29 cellular contexts compared by ENCODE assay signal in genomic region chr6:159915397-159915796, GRCh38. TPM values are rescaled to one million over a fixed set of nuclear protein-coding genes. Genes with fewer than 3 reads are reported as not detected.
"Had no signal": no experiment of that assay in that cellular context is flagged by ENCODE, and none has a peak within 500 bp of the region (broad histone marks: within the 10 kb centered on the region; RNA-seq: fewer than 3 reads in every experiment).

No MANE protein-coding gene starts in this region.

- H3K9me3 ChIP-seq: ascending aorta, esophagus muscularis mucosa, pancreas, psoas muscle, sigmoid colon, thyroid gland, upper lobe of left lung, vagina had no signal

- H3K4me3 ChIP-seq: ascending aorta, esophagus muscularis mucosa, pancreas, psoas muscle, sigmoid colon, thyroid gland, upper lobe of left lung, vagina had no signal

- H3K27me3 ChIP-seq: ascending aorta, pancreas, thyroid gland, upper lobe of left lung, vagina had no signal

- H3K36me3 ChIP-seq: ascending aorta, esophagus muscularis mucosa, pancreas, sigmoid colon, thyroid gland, upper lobe of left lung, vagina had no signal

- H3K4me1 ChIP-seq: ascending aorta, esophagus muscularis mucosa, pancreas, psoas muscle, sigmoid colon, thyroid gland, upper lobe of left lung, vagina had no signal

- ATAC-seq: effector memory CD8-positive, alpha-beta T cell; left ventricle myocardium superior; pancreas; psoas muscle; stimulated activated effector memory CD8-positive, alpha-beta T cell treated with anti-CD3 and anti-CD28 coated beads, Interleukin-12 subunit alpha, Interleukin-12 subunit beta, amount 100 ng/mL, for 72 hours; stimulated activated naive CD8-positive, alpha-beta T cell treated with anti-CD3 and anti-CD28 coated beads, Interleukin-15, amount 100 ng/mL, for 72 hours had no signal

- H3K27ac ChIP-seq: ascending aorta, esophagus muscularis mucosa, pancreas, psoas muscle, sigmoid colon, thyroid gland, upper lobe of left lung, vagina, VCaP had no signal

- DNase-seq: activated CD4-positive, alpha-beta T cell treated with anti-CD3 and anti-CD28 coated beads for 48 hours; activated CD4-positive, alpha-beta T cell treated with anti-CD3 and anti-CD28 coated beads, Interleukin-2, amount 50 U/mL, for 48 hours; activated CD8-positive, alpha-beta memory T cell treated with anti-CD3 and anti-CD28 coated beads for 24 hours; activated CD8-positive, alpha-beta memory T cell treated with anti-CD3 and anti-CD28 coated beads, Interleukin-2, amount 50 U/mL, for 4 hours; activated gamma-delta T cell; activated naive CD4-positive, alpha-beta T cell treated with anti-CD3 and anti-CD28 coated beads, Interleukin-2, amount 10 ng/mL, durations not matched to agents 7 days and 5 days; activated naive CD8-positive, alpha-beta T cell treated with anti-CD3 and anti-CD28 coated beads, Interleukin-2, amount 10 ng/mL, durations not matched to agents 7 days and 5 days; activated T-cell treated with anti-CD3 and anti-CD28 coated beads, Interleukin-2, amount 50 U/mL, for 24 hours; caudate nucleus; cortex of kidney; effector memory CD8-positive, alpha-beta T cell; foreskin melanocyte; left ventricle myocardium superior; naive B cell; nucleus accumbens; pancreas; psoas muscle; sigmoid colon; small intestine; stimulated activated CD4-positive, alpha-beta T cell treated with anti-CD3 and anti-CD28 coated beads, Interleukin-4, amount 100 ng/mL, for 24 hours; stimulated activated naive CD8-positive, alpha-beta T cell treated with anti-CD3 and anti-CD28 coated beads, Interleukin-15, amount 100 ng/mL, for 72 hours; thyroid gland had no signal

RNA-seq across cellular contexts. Expression of gene MAS1, which starts 24.6 kb away (rescaled TPM):
- polyA plus RNA-seq: neural cell, psoas muscle, small intestine had no signal
